In genomic region chr6:30723159-30723842, GRCh38 we compare ENCODE assay signal across 1 cellular context.
TF ChIP-seq lines count a peak whose summit lies in the region.

No MANE protein-coding gene starts in this region.

TF ChIP-seq in K562, 482 proteins besides CTCF, POLR2A, EP300 and RAD21:
- 0 out of 2 replicates have a peak, but pooled peaks have one; percentile 18 for TF ChIP-seq ILF3 (IDR thresholded peaks at IDR 0.05; ENCODE audit: borderline replicate concordance)
- peak; percentile 31; the same call in 1 of the 2 replicates for TF ChIP-seq ZNF143 (CRISPR knock-in tag; IDR thresholded peaks at IDR 0.05)
- TF ChIP-seq ZBED1 (IDR thresholded peaks at IDR 0.05) = 0 out of 2 replicates have a peak, but pooled peaks have one; percentile 14
- 0 out of 2 replicates have a peak, but pooled peaks have one; percentile 14 for TF ChIP-seq CGGBP1 (CRISPR knock-in tag; IDR thresholded peaks at IDR 0.05)
